22 cellular contexts compared by ENCODE assay signal in genomic region chr10:119243478-119243877, GRCh38. TPM values are rescaled to one million over a fixed set of nuclear protein-coding genes. Genes with fewer than 3 reads are reported as not detected.
DNase-seq lines count a peak whose midpoint lies in the region; ATAC-seq, FAIRE-seq and TF ChIP-seq lines count a peak whose summit lies in the region.
"Had no signal": no experiment of that assay in that cellular context is flagged by ENCODE, and none has a peak within 500 bp of the region (broad histone marks: within the 10 kb centered on the region; RNA-seq: fewer than 3 reads in every experiment).

No MANE protein-coding gene starts in this region.

- no peak overlapping the region for H4K91ac ChIP-seq in IMR-90 (ENCODE audit: insufficient read depth, low read depth, low read length)

- no peaks in the 10 kb centered on the region for H3K9me3 ChIP-seq in IMR-90 (ENCODE audit: control insufficient read depth, insufficient read depth, low read length)
- no peaks in the 10 kb centered on the region for H3K9me3 ChIP-seq in liver (ENCODE audit: control insufficient read depth in 4 of 4, low read length in 3 of 4)
- no peaks in the 10 kb centered on the region for H3K9me3 ChIP-seq in pancreas
- H3K9me3 ChIP-seq: BLaER1, psoas muscle, vagina had no signal

- CTCF ChIA-PET in IMR-90 (lab: Yijun Ruan, JAX): no interaction called here

- no TSS peak for BruUV-seq in IMR-90 (replicated peaks; lab: Mats Ljungman, UMichigan)

- dilution Hi-C loops in IMR-90 (cut with HindIII; ENCODE audit: low sequenced_read_pairs, unreplicated experiment): no loop called here

- peak overlapping the region; percentile 9; the same call in 1 of the 2 replicates for H4K5ac ChIP-seq in IMR-90 (ENCODE audit: low read depth, low read length)

- H2BK20ac ChIP-seq in IMR-90 (ENCODE audit: low read depth, low read length): no peak overlapping the region

- H2BK15ac ChIP-seq in IMR-90 (ENCODE audit: low read depth, low read length): 0 out of 3 replicates have a peak overlapping the region, but pooled peaks have one; percentile 2

- H3K79me1 ChIP-seq in IMR-90 (ENCODE audit: low read depth in 1 of 2, low read length in 2 of 2): peaks cover 27 to 68% of the 10 kb centered on the region in 2 experiments

- no peak overlapping the region for H3K4me2 ChIP-seq in IMR-90 (ENCODE audit: low read depth, low read length)
- H3K4me2 ChIP-seq: BLaER1 had no signal

- POLR2A ChIA-PET in IMR-90 (lab: Charles Lee; ENCODE audit: unreplicated experiment): interaction anchor here (0.7 kb wide), 1 partner anchor 275 kb away, joined by 3 read pairs; no protein-coding TSS in a partner anchor

- peak overlapping the region; percentile 18; the same call in 1 of the 2 replicates for H3K23ac ChIP-seq in IMR-90 (ENCODE audit: low read depth, low read length)

- H3K36me3 ChIP-seq in IMR-90 (ENCODE audit: control insufficient read depth, insufficient read depth, low read length) (peaks cover 6% of the 10 kb centered on the region), liver (ENCODE audit: control insufficient read depth in 4 of 4, insufficient read depth in 3 of 4, low read depth in 1 of 4, low read length in 3 of 4) (no peaks in the 10 kb centered on the region), pancreas (no peaks in the 10 kb centered on the region)
- H3K36me3 ChIP-seq: BLaER1, vagina had no signal

- no peaks in the 10 kb centered on the region for H3K9me3 Mint-ChIP-seq in chondrocyte (ENCODE audit: low read depth)
- H3K9me3 Mint-ChIP-seq: activated naive CD4-positive, alpha-beta T cell treated with anti-CD3 and anti-CD28 coated beads, Interleukin-2, amount 10 ng/mL, durations not matched to agents 7 days and 5 days; naive thymus-derived CD8-positive, alpha-beta T cell had no signal

- TF ChIP-seq RAD21 in IMR-90 (IDR thresholded peaks at IDR 0.05; ENCODE audit: low read length) (no peak), liver (IDR thresholded peaks at IDR 0.05) (peak; percentile 15 to 46)

- no peak for TF ChIP-seq POLR2A in IMR-90 (IDR thresholded peaks at IDR 0.05; ENCODE audit: low read depth, low read length)

- no peak overlapping the region for H2AFZ ChIP-seq in IMR-90 (replicated peaks; ENCODE audit: low read length, poor library complexity)

- no peak overlapping the region for H3K4ac ChIP-seq in IMR-90 (ENCODE audit: low read depth, low read length)

- no peak for ATAC-seq in IMR-90 (ENCODE audit: low read depth)
- peak; percentile 56 for ATAC-seq in sciatic nerve
- no peak for ATAC-seq in pancreas
- ATAC-seq: naive thymus-derived CD8-positive, alpha-beta T cell; psoas muscle; T-helper 17 cell had no signal

- H2BK5ac ChIP-seq in IMR-90 (ENCODE audit: low read depth, low read length, poor library complexity, severe bottlenecking): no peak overlapping the region

- in situ Hi-C loops in IMR-90 (cut with MboI; ENCODE audit: low sequenced_read_pairs): no loop called here

- no peaks in the 10 kb centered on the region for H3K27me3 ChIP-seq in IMR-90 (ENCODE audit: control insufficient read depth, insufficient read depth, low read length)
- no peaks in the 10 kb centered on the region for H3K27me3 ChIP-seq in liver (ENCODE audit: control insufficient read depth in 4 of 4, insufficient read depth in 4 of 4, low read length in 3 of 4)
- H3K27me3 ChIP-seq in pancreas: no peaks in the 10 kb centered on the region
- H3K27me3 ChIP-seq: BLaER1, vagina had no signal

- intact Hi-C loops in IMR-90 (cut with micrococcal nuclease): no loop called here
- intact Hi-C loops in sciatic nerve (cut with DNase I): no loop called here
- intact Hi-C loops in pancreas (cut with DNase I): no loop called here

- no peaks in the 10 kb centered on the region for H3K36me3 Mint-ChIP-seq in chondrocyte (ENCODE audit: low read depth)
- H3K36me3 Mint-ChIP-seq: activated naive CD4-positive, alpha-beta T cell treated with anti-CD3 and anti-CD28 coated beads, Interleukin-2, amount 10 ng/mL, durations not matched to agents 7 days and 5 days had no signal

- WGBS in IMR-90 (ENCODE audit: extremely low coverage in 2 of 2, insufficient read length in 1 of 2), 2 experiments: no CpG with 5 or more reads among the region's 2 CpGs
- WGBS in liver: 27% methylated on average over 2 of the region's 2 CpGs
- WGBS in pancreas, 2 donors: 57% methylated on average over 2 of the region's 2 CpGs

- H3K27ac ChIP-seq in IMR-90 (ENCODE audit: insufficient read depth, low read length) (peak overlapping the region; percentile 0; the same call in 1 of the 2 replicates), liver (ENCODE audit: low read depth in 1 of 2, low read length in 2 of 2) (peak overlapping the region; percentile 63), pancreas (no peak overlapping the region)
- H3K27ac ChIP-seq: BLaER1, HL-60, psoas muscle, vagina had no signal

- TF ChIP-seq CTCF in IMR-90 (conservative IDR thresholded peaks at IDR 0.05; ENCODE audit: low read depth, low read length) (no peak), chondrocyte (IDR thresholded peaks at IDR 0.05) (no peak), liver (IDR thresholded peaks at IDR 0.05; ENCODE audit: low read depth, low read length, missing input control) (no peak), pancreas (IDR thresholded peaks at IDR 0.05) (no peak)

- H3K4me1 ChIP-seq in IMR-90 (ENCODE audit: control insufficient read depth, insufficient read depth, low read length): peaks cover 13% of the 10 kb centered on the region
- peaks cover 7 to 32% (median 23%) of the 10 kb centered on the region in 4 donors for H3K4me1 ChIP-seq in liver (ENCODE audit: control insufficient read depth in 4 of 4, insufficient read depth in 4 of 4, low read length in 3 of 4)
- no peaks in the 10 kb centered on the region for H3K4me1 ChIP-seq in pancreas
- H3K4me1 ChIP-seq: BLaER1 had no signal

- no peak overlapping the region for H3K4me3 Mint-ChIP-seq in chondrocyte (ENCODE audit: unreplicated experiment)
- H3K4me3 Mint-ChIP-seq: activated naive CD4-positive, alpha-beta T cell treated with anti-CD3 and anti-CD28 coated beads, Interleukin-2, amount 10 ng/mL, durations not matched to agents 7 days and 5 days; naive thymus-derived CD8-positive, alpha-beta T cell; T-helper 17 cell had no signal

- H2AK5ac ChIP-seq in IMR-90 (ENCODE audit: low read depth, low read length): no peak overlapping the region; the same call in 1 of the 2 replicates

- FAIRE-seq in pancreas (lab: Jason Lieb, UNC): no peak
- FAIRE-seq: bronchial epithelial cell had no signal

- H3K27me3 Mint-ChIP-seq in chondrocyte (ENCODE audit: low read depth): no peaks in the 10 kb centered on the region
- H3K27me3 Mint-ChIP-seq: activated naive CD4-positive, alpha-beta T cell treated with anti-CD3 and anti-CD28 coated beads, Interleukin-2, amount 10 ng/mL, durations not matched to agents 7 days and 5 days; naive thymus-derived CD8-positive, alpha-beta T cell; T-helper 17 cell had no signal

- H3K18ac ChIP-seq in IMR-90 (ENCODE audit: low read depth, low read length): no peak overlapping the region; the same call in 1 of the 2 replicates

- DNase-seq in IMR-90 (no peak), chondrocyte (ENCODE audit: low spot score) (peak; percentile 25), sciatic nerve (ENCODE audit: low spot score) (no peak), cerebellar cortex (ENCODE audit: low spot score) (no peak), pancreas (no peak)
- no peak for DNase-seq in activated CD4-positive, CD25-positive, alpha-beta regulatory T cell treated with anti-CD3 and anti-CD28 coated beads, Interleukin-2, amount 50 U/mL, for 72 hours
- no peak for DNase-seq in activated CD8-positive, alpha-beta memory T cell treated with anti-CD3 and anti-CD28 coated beads, Interleukin-2, amount 50 U/mL, for 4 hours
- DNase-seq: activated CD4-positive, alpha-beta T cell treated with anti-CD3 and anti-CD28 coated beads for 48 hours; activated naive CD4-positive, alpha-beta T cell treated with anti-CD3 and anti-CD28 coated beads, Interleukin-2, amount 10 ng/mL, durations not matched to agents 7 days and 5 days; amygdala; Calu3; cortex of kidney; naive thymus-derived CD8-positive, alpha-beta T cell; NCI-H1092; NCI-H187; psoas muscle; T-helper 17 cell had no signal

- peaks cover 47% of the 10 kb centered on the region for H4K20me1 ChIP-seq in IMR-90 (ENCODE audit: insufficient read depth, low read length)
- H4K20me1 ChIP-seq: BLaER1 had no signal

- no peak overlapping the region for H3K14ac ChIP-seq in IMR-90 (replicated peaks; ENCODE audit: low read depth, low read length)

- H3K9me1 ChIP-seq in IMR-90 (ENCODE audit: insufficient read depth, low read length): peaks cover 19% of the 10 kb centered on the region

- H4K8ac ChIP-seq in IMR-90 (ENCODE audit: low read depth in 2 of 2, low read length in 2 of 2): peak overlapping the region in 1 of 2 experiments; percentile 30; a peak in 1 of 4 replicates

- no peak overlapping the region for H3K56ac ChIP-seq in IMR-90 (ENCODE audit: extremely low read depth, insufficient read depth, low read length)

- H3K9ac ChIP-seq in IMR-90 (ENCODE audit: low read depth, low read length) (no peak overlapping the region), liver (ENCODE audit: low read depth in 1 of 2, low read length in 2 of 2) (peak overlapping the region in 1 of 2 donors; percentile 65)
- H3K9ac ChIP-seq: BLaER1 had no signal

- H3K27ac Mint-ChIP-seq in chondrocyte (ENCODE audit: unreplicated experiment): no peak overlapping the region
- H3K27ac Mint-ChIP-seq: activated naive CD4-positive, alpha-beta T cell treated with anti-CD3 and anti-CD28 coated beads, Interleukin-2, amount 10 ng/mL, durations not matched to agents 7 days and 5 days; T-helper 17 cell had no signal

- H3K4me3 ChIP-seq in IMR-90 (ENCODE audit: insufficient read depth, low read depth, low read length) (no peak overlapping the region), liver (ENCODE audit: low read depth in 1 of 3, low read length in 3 of 3) (no peak overlapping the region), pancreas (no peak overlapping the region)
- H3K4me3 ChIP-seq: BLaER1, psoas muscle, vagina had no signal

- peaks cover 33% of the 10 kb centered on the region for H3K4me1 Mint-ChIP-seq in chondrocyte (ENCODE audit: low read depth)

- no peak overlapping the region for H2BK120ac ChIP-seq in IMR-90 (ENCODE audit: low read depth, low read length)

- H2AK9ac ChIP-seq in IMR-90 (replicated peaks; ENCODE audit: low read depth, low read length, poor library complexity): no peak overlapping the region

TF ChIP-seq in liver, 16 proteins besides CTCF, POLR2A, EP300 and RAD21 (continues in another document):
- TF ChIP-seq RXRA (IDR thresholded peaks at IDR 0.05): peak; percentile 66 to 77
- TF ChIP-seq, protein P1, sequence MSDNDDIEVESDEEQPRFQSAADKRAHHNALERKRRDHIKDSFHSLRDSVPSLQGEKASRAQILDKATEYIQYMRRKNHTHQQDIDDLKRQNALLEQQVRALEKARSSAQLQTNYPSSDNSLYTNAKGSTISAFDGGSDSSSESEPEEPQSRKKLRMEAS (IDR thresholded peaks at IDR 0.05): no peak
- no peak for TF ChIP-seq HNF4G (IDR thresholded peaks at IDR 0.05)

RNA-seq across cellular contexts. Expression of gene GRK5, which starts 36.1 kb away (rescaled TPM):
- total RNA-seq in IMR-90 (2012; rRNA removed): 11.9 and 12.9 TPM in 2 replicates
- 13.7 and 16.3 TPM in 2 replicates for polyA plus RNA-seq in IMR-90 (2012; rRNA removed)
- polyA plus RNA-seq in IMR-90 (2012; cell fraction: cytosol; rRNA removed): 14.9 and 16.1 TPM in 2 replicates
- 13.4 and 27.1 TPM in 2 replicates for polyA plus RNA-seq in IMR-90 (2012; cell fraction: nucleus; rRNA removed; ENCODE audit: low replicate concordance)
- 11.7 to 16.4 TPM (median 15.7 TPM) in 3 replicates for total RNA-seq in chondrocyte
- total RNA-seq in liver: 1 to 10 TPM; 4.5 to 6.6 TPM
- polyA plus RNA-seq in liver: 1 to 10 TPM; 2.1 to 5.7 TPM
- 54.1 TPM for total RNA-seq in sciatic nerve
- 1 to 10 TPM; 1.4 to 4.1 (median 2.2) TPM for total RNA-seq in pancreas
- 1 to 10 TPM; 2.3 to 6.0 TPM for polyA plus RNA-seq in pancreas

Comparison
In these comparisons a context has a peak if more than half of its experiments do, and no peak if none do; other contexts are left out.
1. H3K27ac ChIP-seq: peak in IMR-90 (single experiment) and liver (2 of 2); none in pancreas (0 of 4).